18 cellular contexts compared by ENCODE assay signal in the genomic region with DNA sequence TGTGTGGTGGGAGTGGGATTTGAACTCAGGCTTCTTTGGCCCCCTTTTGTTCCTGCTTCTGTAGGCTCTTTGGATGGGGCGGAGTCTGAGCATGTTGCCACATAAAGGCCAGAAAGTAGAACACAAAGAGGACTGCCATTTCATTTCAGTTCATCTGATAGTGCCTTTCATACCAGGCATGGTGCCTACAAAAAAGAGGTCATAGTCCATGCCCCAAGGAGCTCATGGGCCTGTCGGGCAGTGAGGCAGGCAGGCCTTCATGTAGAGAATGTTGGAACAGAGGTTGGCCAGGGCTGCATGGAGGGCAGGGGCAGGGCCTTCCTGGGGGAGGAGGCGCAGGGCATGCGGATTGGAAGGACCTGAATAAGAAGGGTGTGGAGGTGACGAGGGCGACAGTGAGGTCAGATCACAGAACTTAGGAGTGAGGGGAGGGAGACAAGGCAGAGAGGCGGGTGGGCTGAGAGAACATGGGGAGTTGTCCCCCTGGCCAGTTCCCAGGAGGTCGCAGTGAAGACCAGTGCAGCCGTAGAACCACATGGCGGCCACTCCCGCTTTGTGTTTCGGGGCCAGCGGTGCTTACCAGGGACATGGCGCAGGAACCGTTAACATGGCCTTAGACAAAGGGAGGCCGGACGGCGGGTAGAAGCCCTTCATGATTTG.
"Had no signal": no experiment of that assay in that cellular context is flagged by ENCODE, and none has a peak within 500 bp of the region (broad histone marks: within the 10 kb centered on the region; RNA-seq: fewer than 3 reads in every experiment).

No MANE protein-coding gene starts in this region.

- H3K4me3 ChIP-seq: adrenal gland, esophagus squamous epithelium, hepatocyte, left lung, pancreas, SK-N-MC had no signal

- H3K4me1 ChIP-seq: left lung, pancreas had no signal

- H3K36me3 Mint-ChIP-seq: activated naive CD4-positive, alpha-beta T cell treated with anti-CD3 and anti-CD28 coated beads, Interleukin-2, amount 10 ng/mL, durations not matched to agents 7 days and 5 days; memory B cell; natural killer cell had no signal

- DNase-seq: activated CD4-positive, alpha-beta T cell treated with anti-CD3 and anti-CD28 coated beads, Interleukin-2, amount 50 U/mL, for 48 hours; activated naive CD4-positive, alpha-beta T cell treated with anti-CD3 and anti-CD28 coated beads, Interleukin-2, amount 10 ng/mL, durations not matched to agents 7 days and 5 days; activated T-cell treated with anti-CD3 and anti-CD28 coated beads, Interleukin-2, amount 50 U/mL, for 1 hour; adrenal gland; caudate nucleus; esophagus squamous epithelium; islet precursor cell; left lung; natural killer cell; pancreas; stimulated activated CD4-positive, alpha-beta T cell treated with anti-CD3 and anti-CD28 coated beads, Interleukin-4, amount 100 ng/mL, for 24 hours; stimulated activated naive CD4-positive, alpha-beta T cell; trophoblast cell had no signal

- H3K4me3 Mint-ChIP-seq: activated naive CD4-positive, alpha-beta T cell treated with anti-CD3 and anti-CD28 coated beads, Interleukin-2, amount 10 ng/mL, durations not matched to agents 7 days and 5 days; memory B cell; natural killer cell had no signal

- H3K27ac Mint-ChIP-seq: activated naive CD4-positive, alpha-beta T cell treated with anti-CD3 and anti-CD28 coated beads, Interleukin-2, amount 10 ng/mL, durations not matched to agents 7 days and 5 days; memory B cell; natural killer cell had no signal

- H3K9me3 ChIP-seq: adrenal gland, esophagus squamous epithelium, left lung, pancreas had no signal

- H3K4me2 ChIP-seq: hepatocyte had no signal

- H3K27ac ChIP-seq: adrenal gland, esophagus squamous epithelium, hepatocyte, left lung, pancreas, SK-N-MC, VCaP had no signal

- ATAC-seq: left lung, natural killer cell, pancreas had no signal

- H3K4me1 Mint-ChIP-seq: activated naive CD4-positive, alpha-beta T cell treated with anti-CD3 and anti-CD28 coated beads, Interleukin-2, amount 10 ng/mL, durations not matched to agents 7 days and 5 days; natural killer cell had no signal

- H3K27me3 ChIP-seq: adrenal gland, esophagus squamous epithelium, hepatocyte, left lung, pancreas had no signal

- H2AFZ ChIP-seq: hepatocyte had no signal

- H3K36me3 ChIP-seq: adrenal gland, pancreas had no signal

- FAIRE-seq: colon, pancreas had no signal

- H3K9me3 Mint-ChIP-seq: activated naive CD4-positive, alpha-beta T cell treated with anti-CD3 and anti-CD28 coated beads, Interleukin-2, amount 10 ng/mL, durations not matched to agents 7 days and 5 days; memory B cell; natural killer cell had no signal

- H3K79me2 ChIP-seq: hepatocyte had no signal
